In genomic region chr5:5605170-5605764, GRCh38 we compare ENCODE assay signal across 1 cellular context.
TF ChIP-seq lines count a peak whose summit lies in the region.

No MANE protein-coding gene starts in this region.

TF ChIP-seq in GM23338, 12 proteins besides CTCF, POLR2A, EP300 and RAD21 (continued from another document):
- no peak for TF ChIP-seq ZNF462 (CRISPR knock-in tag; IDR thresholded peaks at IDR 0.05)
- TF ChIP-seq STAT1 (IDR thresholded peaks at IDR 0.05; ENCODE audit: unreplicated experiment): no peak
- no peak for TF ChIP-seq EZH2phosphoT487 (IDR thresholded peaks at IDR 0.05; ENCODE audit: unreplicated experiment)
- no peak for TF ChIP-seq ZNF114 (CRISPR knock-in tag; IDR thresholded peaks at IDR 0.05)
- no peak for TF ChIP-seq REST (IDR thresholded peaks at IDR 0.05; ENCODE audit: unreplicated experiment)
- no peak for TF ChIP-seq NANOG (IDR thresholded peaks at IDR 0.05; ENCODE audit: borderline replicate concordance)
- no peak for TF ChIP-seq ZNF331 (CRISPR knock-in tag; IDR thresholded peaks at IDR 0.05; ENCODE audit: low read depth)
- no peak for TF ChIP-seq JUNB (IDR thresholded peaks at IDR 0.05; ENCODE audit: unreplicated experiment)
- TF ChIP-seq ETS1 (IDR thresholded peaks at IDR 0.05): no peak
- no peak for TF ChIP-seq CREB1 (CRISPR knock-in tag; IDR thresholded peaks at IDR 0.05; ENCODE audit: low read depth)
- TF ChIP-seq POLR2AphosphoS5 (IDR thresholded peaks at IDR 0.05; ENCODE audit: low read depth): no peak
